27 cellular contexts compared by ENCODE assay signal in the genomic region with DNA sequence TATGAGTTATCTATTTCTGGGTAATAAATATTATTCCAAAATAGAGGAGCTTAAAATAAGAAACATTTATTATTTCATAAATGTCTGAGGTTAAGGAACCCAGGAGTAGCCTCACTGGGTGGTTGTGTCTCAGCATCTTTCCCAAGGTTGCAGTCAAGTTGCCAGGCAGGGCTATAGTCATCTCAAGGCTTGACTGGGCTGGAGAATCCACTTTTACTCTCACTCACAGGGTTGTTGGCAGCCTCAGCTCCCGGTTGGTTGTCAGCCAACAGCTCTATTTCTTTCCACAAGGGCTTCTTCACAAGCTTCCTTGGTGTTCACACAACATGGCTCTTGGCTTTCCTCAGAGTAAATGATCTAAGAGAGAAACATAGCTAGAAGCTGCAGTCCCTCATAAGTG. TPM values are rescaled to one million over a fixed set of nuclear protein-coding genes. Genes with fewer than 3 reads are reported as not detected.
"Had no signal": no experiment of that assay in that cellular context is flagged by ENCODE, and none has a peak within 500 bp of the region (broad histone marks: within the 10 kb centered on the region; RNA-seq: fewer than 3 reads in every experiment).

No MANE protein-coding gene starts in this region.

- H3K9me3 ChIP-seq: MG63, SJCRH30, SK-N-SH had no signal

- ATAC-seq: activated CD4-positive, CD25-positive, alpha-beta regulatory T cell treated with anti-CD3 and anti-CD28 coated beads, Interleukin-2, amount 50 U/mL, for 24 hours; activated CD8-positive, alpha-beta T cell treated with anti-CD3 and anti-CD28 coated beads for 36 hours; Panc1 had no signal

- H3K4me1 Mint-ChIP-seq: activated naive CD4-positive, alpha-beta T cell treated with anti-CD3 and anti-CD28 coated beads, Interleukin-2, amount 50 U/mL, for 24 hours had no signal

- H3K9me3 Mint-ChIP-seq: activated CD8-positive, alpha-beta T cell treated with anti-CD3 and anti-CD28 coated beads for 36 hours; activated naive CD4-positive, alpha-beta T cell treated with anti-CD3 and anti-CD28 coated beads, Interleukin-2, amount 50 U/mL, for 24 hours; activated T-cell treated with anti-CD3 and anti-CD28 coated beads, Interleukin-2, amount 50 U/mL, for 24 hours; activated T-helper 1 cell treated with anti-CD3 and anti-CD28 coated beads, Interleukin-12 subunit alpha, Interleukin-12 subunit beta, Interleukin-2, Interleukin-4 antibody, amounts not matched to agents 30 ng/mL and 10 ng/mL and 1 ng/mL, durations not matched to agents 14 hours and 24 hours and 36 hours; T-helper 1 cell treated with Interleukin-12 subunit alpha and Interleukin-12 subunit beta and Interleukin-4 antibody, amounts not matched to agents 30 μg/mL and 1 μg/mL, for 36 hours had no signal

- H3K4me3 Mint-ChIP-seq: activated CD8-positive, alpha-beta T cell treated with anti-CD3 and anti-CD28 coated beads for 36 hours; activated naive CD4-positive, alpha-beta T cell treated with anti-CD3 and anti-CD28 coated beads, Interleukin-2, amount 50 U/mL, for 24 hours; activated T-cell treated with anti-CD3 and anti-CD28 coated beads, Interleukin-2, amount 50 U/mL, for 24 hours; activated T-helper 1 cell treated with anti-CD3 and anti-CD28 coated beads, Interleukin-12 subunit alpha, Interleukin-12 subunit beta, Interleukin-2, Interleukin-4 antibody, amounts not matched to agents 30 ng/mL and 10 ng/mL and 1 ng/mL, durations not matched to agents 14 hours and 24 hours and 36 hours; T-helper 1 cell treated with Interleukin-12 subunit alpha and Interleukin-12 subunit beta and Interleukin-4 antibody, amounts not matched to agents 30 μg/mL and 1 μg/mL, for 36 hours had no signal

- H3K36me3 ChIP-seq: MG63, SJCRH30 had no signal

- H3K36me3 Mint-ChIP-seq: activated naive CD4-positive, alpha-beta T cell treated with anti-CD3 and anti-CD28 coated beads, Interleukin-2, amount 50 U/mL, for 24 hours had no signal

- H3K27ac ChIP-seq: SJCRH30 had no signal

- H3K27me3 ChIP-seq: SJCRH30 had no signal

- DNase-seq: activated CD4-positive, alpha-beta T cell treated with anti-CD3 and anti-CD28 coated beads for 4 hours; activated CD8-positive, alpha-beta T cell treated with anti-CD3 and anti-CD28 coated beads for 36 hours; activated effector memory CD4-positive, alpha-beta T cell treated with Interleukin-2 at 50 U/mL for 16 hours; activated naive CD4-positive, alpha-beta T cell; activated T-cell treated with anti-CD3 and anti-CD28 coated beads, Interleukin-2, amount 50 U/mL, for 24 hours; aorta; MG63; MV-4-11; NCI-H1092 treated with DMSO at 0.1 percent for 48 hours; NCI-H1436; NCI-H187; NCI-H2081; NCI-H510A treated with DMSO at 0.1 percent for 48 hours; NCI-H69; NK-92 treated with Interleukin-12 subunit alpha and Interleukin-12 subunit beta, amount 100 ng/mL, for 24 hours; OCI-M1; Right ventricle myocardium superior; RPMI8226; SJCRH30; SK-N-SH; SW 1271 had no signal

- H3K27ac Mint-ChIP-seq: activated CD8-positive, alpha-beta T cell treated with anti-CD3 and anti-CD28 coated beads for 36 hours; activated naive CD4-positive, alpha-beta T cell treated with anti-CD3 and anti-CD28 coated beads, Interleukin-2, amount 50 U/mL, for 24 hours; activated T-cell treated with anti-CD3 and anti-CD28 coated beads, Interleukin-2, amount 50 U/mL, for 24 hours; activated T-helper 1 cell treated with anti-CD3 and anti-CD28 coated beads, Interleukin-12 subunit alpha, Interleukin-12 subunit beta, Interleukin-2, Interleukin-4 antibody, amounts not matched to agents 30 ng/mL and 10 ng/mL and 1 ng/mL, durations not matched to agents 14 hours and 24 hours and 36 hours; T-helper 1 cell treated with Interleukin-12 subunit alpha and Interleukin-12 subunit beta and Interleukin-4 antibody, amounts not matched to agents 30 μg/mL and 1 μg/mL, for 36 hours had no signal

- H3K4me3 ChIP-seq: MG63, SJCRH30 had no signal

RNA-seq across cellular contexts. Expression of gene TEX51, which starts 55.6 kb away (rescaled TPM):
- total RNA-seq: activated CD8-positive, alpha-beta T cell treated with anti-CD3 and anti-CD28 coated beads for 36 hours; activated T-helper 1 cell treated with anti-CD3 and anti-CD28 coated beads, Interleukin-12 subunit alpha, Interleukin-12 subunit beta, Interleukin-2, Interleukin-4 antibody, amounts not matched to agents 30 ng/mL and 10 ng/mL and 1 ng/mL, durations not matched to agents 14 hours and 24 hours and 36 hours; aorta; bronchial epithelial cell; Right ventricle myocardium superior; SJCRH30 had no signal
